ENCODE assay signal across 17 cellular contexts in genomic region chr12:123998960-123999359, GRCh38. TPM values are rescaled to one million over a fixed set of nuclear protein-coding genes. Genes with fewer than 3 reads are reported as not detected.
DNase-seq lines count a peak whose midpoint lies in the region; ATAC-seq and TF ChIP-seq lines count a peak whose summit lies in the region.
"Had no signal": no experiment of that assay in that cellular context is flagged by ENCODE, and none has a peak within 500 bp of the region (broad histone marks: within the 10 kb centered on the region; RNA-seq: fewer than 3 reads in every experiment).

No MANE protein-coding gene starts in this region.

- H3K4ac ChIP-seq in trophoblast cell (ENCODE audit: low read depth, low read length), result no peak overlapping the region

- no peak overlapping the region for H3K14ac ChIP-seq in trophoblast cell (ENCODE audit: low read length)

- H3K79me1 ChIP-seq in trophoblast cell (ENCODE audit: low read length), result no peaks in the 10 kb centered on the region

- H3K4me1 ChIP-seq in subcutaneous abdominal adipose tissue (ENCODE audit: control insufficient read depth in 5 of 5, insufficient read depth in 5 of 5, low read length in 5 of 5), result peaks cover 3 to 47% (median 26%) of the 10 kb centered on the region in 5 donors
- peaks cover 7 to 28% of the 10 kb centered on the region in 2 experiments for H3K4me1 ChIP-seq in trophoblast cell (ENCODE audit: control insufficient read depth in 1 of 2, insufficient read depth in 2 of 2, low read length in 2 of 2)
- H3K4me1 ChIP-seq: tibial artery had no signal

- H3K27ac ChIP-seq in subcutaneous abdominal adipose tissue (ENCODE audit: low read depth, low read length), result peak overlapping the region; percentile 21
- H3K27ac ChIP-seq in trophoblast cell (ENCODE audit: low read depth, low read length), result no peak overlapping the region
- H3K27ac ChIP-seq: tibial artery had no signal

- no peak overlapping the region for H4K91ac ChIP-seq in trophoblast cell (ENCODE audit: low read depth, low read length)

- no peak overlapping the region for H2BK120ac ChIP-seq in trophoblast cell (ENCODE audit: insufficient read depth, low read length, poor library complexity)

- DNase-seq in HCEC 1CT (peak; percentile 44), choroid plexus epithelial cell (ENCODE audit: low read depth) (peak; percentile 49), hepatic stellate cell (ENCODE audit: low spot score) (peak; percentile 29), medulla oblongata (ENCODE audit: extremely low spot score) (no peak), trophoblast cell (no peak)
- DNase-seq: activated CD4-positive, alpha-beta T cell treated with anti-CD3 and anti-CD28 coated beads, Interleukin-2, amount 10 ng/mL, durations not matched to agents 24 days and 14 days; activated CD8-positive, alpha-beta memory T cell treated with anti-CD3 and anti-CD28 coated beads, Interleukin-2, amount 50 U/mL, for 4 hours; activated effector memory CD4-positive, alpha-beta T cell treated with anti-CD3 and anti-CD28 coated beads, Interleukin-2, amount 50 U/mL, for 16 hours; esophagus squamous epithelium; H7; NCI-H1436; NCI-H748 treated with DMSO at 0.1 percent for 48 hours; SHP77 treated with DMSO at 0.1 percent for 48 hours; T-helper 1 cell; tibial artery had no signal

- no peak for TF ChIP-seq CTCF in choroid plexus epithelial cell (conservative IDR thresholded peaks at IDR 0.05; ENCODE audit: low read depth, low read length)

- no peak overlapping the region for H2AK5ac ChIP-seq in trophoblast cell (ENCODE audit: low read length)

- H3K18ac ChIP-seq in trophoblast cell (ENCODE audit: low read length), result no peak overlapping the region

- H2BK5ac ChIP-seq in trophoblast cell (ENCODE audit: low read depth, low read length, poor library complexity), result no peak overlapping the region

- no peak for ATAC-seq in GM18498 (IDR thresholded peaks at IDR 0.05; ENCODE audit: unreplicated experiment)

- no peak overlapping the region for H4K12ac ChIP-seq in trophoblast cell (ENCODE audit: low read depth, low read length)

- no peaks in the 10 kb centered on the region for H3K79me2 ChIP-seq in trophoblast cell (ENCODE audit: control insufficient read depth, insufficient read depth, low read length, poor library complexity)

- H3K9ac ChIP-seq in subcutaneous abdominal adipose tissue (ENCODE audit: low read length in 5 of 5) (no peak overlapping the region), trophoblast cell (ENCODE audit: low read length) (no peak overlapping the region)

- H3K9me3 ChIP-seq in subcutaneous abdominal adipose tissue (ENCODE audit: control insufficient read depth in 5 of 5, low read length in 5 of 5) (no peaks in the 10 kb centered on the region), trophoblast cell (ENCODE audit: insufficient read depth, low read depth, low read length) (no peaks in the 10 kb centered on the region)
- H3K9me3 ChIP-seq: esophagus squamous epithelium, tibial artery had no signal

- H3K36me3 ChIP-seq in subcutaneous abdominal adipose tissue (ENCODE audit: control insufficient read depth in 5 of 5, insufficient read depth in 5 of 5, low read length in 5 of 5) (peaks cover 8 to 41% (median 26%) of the 10 kb centered on the region in 5 donors), trophoblast cell (ENCODE audit: control insufficient read depth in 1 of 2, insufficient read depth in 2 of 2, low read length in 2 of 2) (peaks cover 10 to 18% of the 10 kb centered on the region in 2 experiments)

- no CpG with 5 or more reads among the region's 2 CpGs for WGBS in trophoblast cell (ENCODE audit: extremely low coverage, insufficient coverage, insufficient read length)

- H3K27me3 ChIP-seq in subcutaneous abdominal adipose tissue (ENCODE audit: control insufficient read depth in 5 of 5, insufficient read depth in 4 of 5, low read length in 5 of 5) (no peaks in the 10 kb centered on the region), trophoblast cell (ENCODE audit: insufficient read depth, low read length) (no peaks in the 10 kb centered on the region)
- H3K27me3 ChIP-seq: esophagus squamous epithelium, tibial artery had no signal

- H2BK12ac ChIP-seq in trophoblast cell (ENCODE audit: low read length), result no peak overlapping the region

- H3K4me3 ChIP-seq in choroid plexus epithelial cell (ENCODE audit: low read depth, low read length), result no peak overlapping the region
- H3K4me3 ChIP-seq in subcutaneous abdominal adipose tissue (ENCODE audit: low read depth in 1 of 5, low read length in 5 of 5), result no peak overlapping the region
- H3K4me3 ChIP-seq in trophoblast cell (ENCODE audit: low read depth, low read length), result no peak overlapping the region
- H3K4me3 ChIP-seq: esophagus squamous epithelium, tibial artery had no signal

- no peak overlapping the region for H4K8ac ChIP-seq in trophoblast cell (ENCODE audit: low read depth, low read length)

- H3K4me2 ChIP-seq in trophoblast cell (ENCODE audit: low read length), result no peak overlapping the region

- H3K23ac ChIP-seq in trophoblast cell (ENCODE audit: low read length), result no peak overlapping the region

- H2AFZ ChIP-seq in trophoblast cell (ENCODE audit: insufficient read depth, low read length, poor library complexity), result no peak overlapping the region

RNA-seq across cellular contexts. Expression of gene ZNF664, which starts 25.9 kb away (rescaled TPM):
- 58.3 and 64.7 TPM in 2 replicates for polyA plus RNA-seq in trophoblast cell (2013)

RNA-seq across cellular contexts. Expression of gene CCDC92, which starts 26.3 kb away (rescaled TPM):
- polyA plus RNA-seq in trophoblast cell (2013), result 60.8 and 68.8 TPM in 2 replicates

Comparison
In these comparisons a context has a peak if more than half of its experiments do, and no peak if none do; other contexts are left out.
1. DNase-seq: peak in HCEC 1CT (single experiment), choroid plexus epithelial cell (single experiment) and hepatic stellate cell (single experiment); none in medulla oblongata (single experiment) and trophoblast cell (0 of 2).